In genomic region chr11:67270256-67271211, GRCh38 we compare ENCODE assay signal across 8 cellular contexts. TPM values are rescaled to one million over a fixed set of nuclear protein-coding genes. Genes with fewer than 3 reads are reported as not detected.
DNase-seq lines count a peak whose midpoint lies in the region; ATAC-seq and TF ChIP-seq lines count a peak whose summit lies in the region.

No MANE protein-coding gene starts in this region.

- TF ChIP-seq CTCF in GM23338 (conservative IDR thresholded peaks at IDR 0.05; ENCODE audit: low read depth in 2 of 2): no peak

- H3K9me3 ChIP-seq in esophagus (ENCODE audit: control insufficient read depth in 2 of 2, insufficient read depth in 1 of 2, low read depth in 1 of 2, low read length in 1 of 2): no peaks in the 10 kb centered on the region

- H3K4me1 Mint-ChIP-seq in GM23338 (peaks cover 53% of the 10 kb centered on the region), T-cell (peaks cover 66 to 89% (median 74%) of the 10 kb centered on the region in 3 donors)
- peaks cover 52 to 60% of the 10 kb centered on the region in 2 donors for H3K4me1 Mint-ChIP-seq in natural killer cell treated with Interleukin-12 subunit alpha and Interleukin-12 subunit beta and Interleukin-15 and Interleukin-18, amount 100 ng/mL, for 72 hours (ENCODE audit: low read depth in 2 of 2)

- peaks cover 79% of the 10 kb centered on the region for H3K79me2 ChIP-seq in GM23338 (replicated peaks; ENCODE audit: insufficient read depth)

- H3K27ac ChIP-seq in GM23338 (ENCODE audit: low read depth) (peak overlapping the region; percentile 72), esophagus (ENCODE audit: low read depth in 2 of 2, low read length in 1 of 2) (peak overlapping the region; percentile 88 to 91)

- no peak overlapping the region for H2AFZ ChIP-seq in GM23338

- peak; percentile 82 for DNase-seq in GM23338 (ENCODE audit: low spot score)
- DNase-seq in T-cell: peak in 1 of 34 experiments; percentile 31
- DNase-seq in natural killer cell treated with Interleukin-12 subunit alpha and Interleukin-12 subunit beta and Interleukin-15 and Interleukin-18, amount 100 ng/mL, for 72 hours (ENCODE audit: low spot score): peak; percentile 37
- DNase-seq in left lobe of liver (ENCODE audit: low spot score): no peak
- no peak for DNase-seq in HuH-7 (ENCODE audit: low spot score)
- no peak for DNase-seq in DMS153 (lab: John Stamatoyannopoulos, UW)
- DNase-seq in ecto neural progenitor cell (ENCODE audit: low spot score): no peak

- WGBS in esophagus, 2 donors: 26 to 27% methylated on average over 28 of the region's 28 CpGs

- H3K4me2 ChIP-seq in GM23338: peak overlapping the region; percentile 78

- H3K4me3 Mint-ChIP-seq in GM23338: peak overlapping the region; percentile 61
- peak overlapping the region; percentile 96 to 99 (median 98) for H3K4me3 Mint-ChIP-seq in T-cell
- peak overlapping the region; percentile 99 for H3K4me3 Mint-ChIP-seq in natural killer cell treated with Interleukin-12 subunit alpha and Interleukin-12 subunit beta and Interleukin-15 and Interleukin-18, amount 100 ng/mL, for 72 hours

- H3K4me3 ChIP-seq in GM23338 (peak overlapping the region; percentile 44; the same call in 1 of the 2 replicates), esophagus (ENCODE audit: low read depth in 1 of 2, low read length in 2 of 2) (peak overlapping the region; percentile 17 to 20)

- ATAC-seq in GM23338 (peak; percentile 49), T-cell (replicated peaks in 1 of 4) (no peak), left lobe of liver (no peak)
- ATAC-seq in natural killer cell treated with Interleukin-12 subunit alpha and Interleukin-12 subunit beta and Interleukin-15 and Interleukin-18, amount 100 ng/mL, for 72 hours: no peak

- no peaks in the 10 kb centered on the region for H3K9me2 ChIP-seq in GM23338 (ENCODE audit: insufficient read depth)

- H3K27me3 ChIP-seq in GM23338 (ENCODE audit: insufficient read depth): no peaks in the 10 kb centered on the region
- no peaks in the 10 kb centered on the region for H3K27me3 ChIP-seq in esophagus (ENCODE audit: control insufficient read depth in 1 of 2, insufficient read depth in 2 of 2, low read length in 2 of 2)

- CTCF ChIA-PET in T-cell (lab: Charles Lee): interaction anchor here in 1 of 2 donors (1.1 to 1.6 kb wide), 4 partner anchors 8 to 81 kb away, joined by 3 to 9 read pairs (median 4); no protein-coding TSS in a partner anchor

- peaks cover 9% of the 10 kb centered on the region for H3K27me3 Mint-ChIP-seq in GM23338 (ENCODE audit: insufficient read depth, low read depth, poor library complexity)
- no peaks in the 10 kb centered on the region for H3K27me3 Mint-ChIP-seq in T-cell
- no peaks in the 10 kb centered on the region for H3K27me3 Mint-ChIP-seq in natural killer cell treated with Interleukin-12 subunit alpha and Interleukin-12 subunit beta and Interleukin-15 and Interleukin-18, amount 100 ng/mL, for 72 hours

- peaks cover 15% of the 10 kb centered on the region; the same call in 2 of the 3 replicates for H3K36me3 Mint-ChIP-seq in GM23338 (ENCODE audit: low read depth)
- peaks cover 29% of the 10 kb centered on the region for H3K36me3 Mint-ChIP-seq in T-cell
- peaks cover 17% of the 10 kb centered on the region for H3K36me3 Mint-ChIP-seq in natural killer cell treated with Interleukin-12 subunit alpha and Interleukin-12 subunit beta and Interleukin-15 and Interleukin-18, amount 100 ng/mL, for 72 hours

- peaks cover 17% of the 10 kb centered on the region; the same call in 1 of the 2 replicates for H4K20me1 ChIP-seq in GM23338 (replicated peaks; ENCODE audit: insufficient read depth)

- H3K36me3 ChIP-seq in GM23338 (ENCODE audit: insufficient read depth) (peaks cover 3% of the 10 kb centered on the region; the same call in 1 of the 2 replicates), esophagus (ENCODE audit: control insufficient read depth in 2 of 2, insufficient read depth in 2 of 2, low read length in 1 of 2) (peaks cover 0 to 43% of the 10 kb centered on the region in 2 donors)

- H3K4me1 ChIP-seq in GM23338 (ENCODE audit: insufficient read depth) (peaks cover 23% of the 10 kb centered on the region), esophagus (ENCODE audit: control insufficient read depth in 2 of 2, insufficient read depth in 2 of 2, low read length in 1 of 2) (peaks cover 29 to 61% of the 10 kb centered on the region in 2 donors)

- H3K9me3 Mint-ChIP-seq in GM23338: no peaks in the 10 kb centered on the region
- H3K9me3 Mint-ChIP-seq in T-cell: no peaks in the 10 kb centered on the region
- H3K9me3 Mint-ChIP-seq in natural killer cell treated with Interleukin-12 subunit alpha and Interleukin-12 subunit beta and Interleukin-15 and Interleukin-18, amount 100 ng/mL, for 72 hours: no peaks in the 10 kb centered on the region

- POLR2A ChIA-PET in T-cell (lab: Charles Lee): interaction anchor here (0.8 to 1.0 kb wide), 2 partner anchors 30 to 47 kb away, joined by 3 read pairs; no protein-coding TSS in a partner anchor

- H3F3A ChIP-seq in GM23338 (replicated peaks; ENCODE audit: low read depth): peaks cover 18% of the 10 kb centered on the region

- peak overlapping the region; percentile 74 for H3K27ac Mint-ChIP-seq in GM23338
- peak overlapping the region; percentile 97 to 98 for H3K27ac Mint-ChIP-seq in T-cell
- peak overlapping the region; percentile 99 to 100 for H3K27ac Mint-ChIP-seq in natural killer cell treated with Interleukin-12 subunit alpha and Interleukin-12 subunit beta and Interleukin-15 and Interleukin-18, amount 100 ng/mL, for 72 hours

TF ChIP-seq in GM23338, 12 proteins besides CTCF, POLR2A, EP300 and RAD21:
- TF ChIP-seq EZH2phosphoT487 (IDR thresholded peaks at IDR 0.05; ENCODE audit: unreplicated experiment) (no peak), ETS1 (IDR thresholded peaks at IDR 0.05) (peak; percentile 54; the same call in 1 of the 2 replicates)

RNA-seq across cellular contexts. Expression of gene GRK2, which starts 4.3 kb away (rescaled TPM):
- total RNA-seq in GM23338 (2014; rRNA removed; shearing (Covaris generic)): 62.2 and 72.5 TPM in 2 replicates
- 19.5 and 21.7 TPM in 2 replicates for polyA plus RNA-seq in GM23338 (2016; fragmentation: Nextera tagmentation; extraction: Ambion mirVana)
- total RNA-seq in T-cell: 100 to 1,000 TPM; 267 to 394 (median 382) TPM
- polyA plus RNA-seq in esophagus: 10 to 100 TPM; 62.4 to 74.2 TPM
- 100 to 1,000 TPM; 394 to 432 TPM for total RNA-seq in natural killer cell treated with Interleukin-12 subunit alpha and Interleukin-12 subunit beta and Interleukin-15 and Interleukin-18, amount 100 ng/mL, for 72 hours
- total RNA-seq in left lobe of liver: 29.0 TPM

RNA-seq across cellular contexts. Expression of gene ANKRD13D, which starts 18.6 kb away (rescaled TPM):
- total RNA-seq in GM23338 (2014; rRNA removed; shearing (Covaris generic)): 15.7 and 30.8 TPM in 2 replicates
- polyA plus RNA-seq in GM23338 (2016; fragmentation: Nextera tagmentation; extraction: Ambion mirVana) (19.5 and 20.3 TPM in 2 replicates), esophagus (10 to 100 TPM; 36.8 to 87.3 TPM)
- total RNA-seq in T-cell (100 to 1,000 TPM; 150 to 249 (median 237) TPM), left lobe of liver (9.8 TPM)
- total RNA-seq in natural killer cell treated with Interleukin-12 subunit alpha and Interleukin-12 subunit beta and Interleukin-15 and Interleukin-18, amount 100 ng/mL, for 72 hours: 100 to 1,000 TPM; 182 to 231 TPM

RNA-seq across cellular contexts. Expression of gene SSH3, which starts 32.8 kb away (rescaled TPM):
- total RNA-seq in GM23338 (2014; rRNA removed; shearing (Covaris generic)): 40.0 and 45.8 TPM in 2 replicates
- polyA plus RNA-seq in GM23338 (2016; fragmentation: Nextera tagmentation; extraction: Ambion mirVana) (17.8 and 25.1 TPM in 2 replicates), esophagus (10 to 100 TPM; 38.6 to 55.6 TPM)
- total RNA-seq in T-cell (10 to 100 TPM; 11.5 to 30.9 (median 26.7) TPM), left lobe of liver (18.2 TPM)
- 10 to 100 TPM; 19.2 to 32.3 TPM for total RNA-seq in natural killer cell treated with Interleukin-12 subunit alpha and Interleukin-12 subunit beta and Interleukin-15 and Interleukin-18, amount 100 ng/mL, for 72 hours

Comparison
In these comparisons a context has a peak if more than half of its experiments do, and no peak if none do; other contexts are left out.
1. DNase-seq: peak in GM23338 (single experiment) and natural killer cell treated with Interleukin-12 subunit alpha and Interleukin-12 subunit beta and Interleukin-15 and Interleukin-18, amount 100 ng/mL, for 72 hours (single experiment); none in left lobe of liver (single experiment), HuH-7 (single experiment), DMS153 (single experiment) and ecto neural progenitor cell (single experiment).
2. Peak in every context shown above with its lines, with median percentiles within 50 percentile points of each other: H3K27ac Mint-ChIP-seq and H3K4me3 Mint-ChIP-seq.